Comparison of ENCODE assay signal across 10 cellular contexts in genomic region chr1:23178931-23179330, GRCh38. TPM values are rescaled to one million over a fixed set of nuclear protein-coding genes. Genes with fewer than 3 reads are reported as not detected.
A peak's percentile ranks its signal among the peaks of the same experiment; 100 is the strongest.
DNase-seq lines count a peak whose midpoint lies in the region; ATAC-seq and TF ChIP-seq lines count a peak whose summit lies in the region.
"Had no signal": no experiment of that assay in that cellular context is flagged by ENCODE, and none has a peak within 500 bp of the region (broad histone marks: within the 10 kb centered on the region; RNA-seq: fewer than 3 reads in every experiment).

No MANE protein-coding gene starts in this region.

- H3K27ac Mint-ChIP-seq in memory B cell = no peak overlapping the region

- peaks cover 27% of the 10 kb centered on the region for H3K4me1 Mint-ChIP-seq in memory B cell

- intact Hi-C loops in ascending aorta (cut with DNase I) = loop anchor here (5.0 kb wide), 1 partner anchor 162 kb away; the partner anchor contains the start of genes KDM1A and TEX46

- H3K27me3 Mint-ChIP-seq in memory B cell = no peaks in the 10 kb centered on the region

- peak overlapping the region; percentile 39 for H3K4me3 Mint-ChIP-seq in memory B cell

- H3K27ac ChIP-seq in ascending aorta = no peak overlapping the region

- H3K4me1 ChIP-seq in BE2C = no peaks in the 10 kb centered on the region
- H3K4me1 ChIP-seq in HAP-1 = peaks cover 10% of the 10 kb centered on the region; the same call in 1 of the 2 replicates
- H3K4me1 ChIP-seq in ascending aorta = peaks cover 0 to 2% of the 10 kb centered on the region in 2 donors

- peaks cover 2% of the 10 kb centered on the region for H3K9me3 Mint-ChIP-seq in memory B cell

- TF ChIP-seq CTCF in BE2C (IDR thresholded peaks at IDR 0.05; ENCODE audit: low read depth, low read length) (peak; percentile 26), ascending aorta (IDR thresholded peaks at IDR 0.05) (peak; percentile 13 to 25 (median 21))

- no peaks in the 10 kb centered on the region for H3K9me3 ChIP-seq in BE2C
- no peaks in the 10 kb centered on the region for H3K9me3 ChIP-seq in HAP-1
- no peaks in the 10 kb centered on the region for H3K9me3 ChIP-seq in ascending aorta

- no peaks in the 10 kb centered on the region for H3K36me3 Mint-ChIP-seq in memory B cell

- ATAC-seq in memory B cell (ENCODE audit: low read depth) = no peak
- no peak for ATAC-seq in GM18858 (IDR thresholded peaks at IDR 0.05; ENCODE audit: unreplicated experiment)
- ATAC-seq in HG02884 (IDR thresholded peaks at IDR 0.05; ENCODE audit: unreplicated experiment) = no peak

- H3K4me3 ChIP-seq in BE2C (ENCODE audit: low read depth, low read length) = no peak overlapping the region
- no peak overlapping the region for H3K4me3 ChIP-seq in HAP-1
- no peak overlapping the region for H3K4me3 ChIP-seq in ascending aorta

- in situ Hi-C loops in HAP-1 (cut with MboI; ENCODE audit: low sequenced_read_pairs) = no loop called here

- H3K27me3 ChIP-seq in BE2C (no peaks in the 10 kb centered on the region), HAP-1 (ENCODE audit: low read depth) (no peaks in the 10 kb centered on the region), ascending aorta (no peaks in the 10 kb centered on the region)

- H3K36me3 ChIP-seq in BE2C = no peaks in the 10 kb centered on the region
- H3K36me3 ChIP-seq in HAP-1 (replicated peaks) = no peaks in the 10 kb centered on the region
- H3K36me3 ChIP-seq in ascending aorta = no peaks in the 10 kb centered on the region

- DNase-seq in BE2C (no peak), HAP-1 (ENCODE audit: low spot score in 2 of 2) (peak; percentile 46 to 53), ascending aorta (ENCODE audit: low spot score in 2 of 2) (no peak), memory B cell (ENCODE audit: low spot score in 2 of 2) (no peak), NCI-H345 treated with DMSO at 0.1 percent for 48 hours (lab: John Stamatoyannopoulos, UW; ENCODE audit: unreplicated experiment) (no peak)
- DNase-seq in stimulated activated CD4-positive, alpha-beta T cell treated with anti-CD3 and anti-CD28 coated beads, Interleukin-2, amount 100 ng/mL, for 48 hours = no peak
- DNase-seq: amniotic stem cell had no signal

RNA-seq across cellular contexts. Expression of gene LUZP1, which starts 10.3 kb away (rescaled TPM):
- polyA plus RNA-seq in BE2C (2012; ENCODE audit: insufficient read depth, insufficient read length, low read depth) = 6.3 TPM
- total RNA-seq in ascending aorta = 18.0 TPM

RNA-seq across cellular contexts. Expression of gene HTR1D, which starts 38.4 kb away (rescaled TPM):
- polyA plus RNA-seq in BE2C (2012; ENCODE audit: insufficient read depth, insufficient read length, low read depth) = not detected
- not detected for total RNA-seq in ascending aorta
- total RNA-seq: mononuclear cell had no signal

Comparison
In these comparisons a context has a peak if more than half of its experiments do, and no peak if none do; other contexts are left out.
1. DNase-seq: peak in HAP-1 (2 of 2); none in BE2C (single experiment), ascending aorta (0 of 2), memory B cell (0 of 2), stimulated activated CD4-positive, alpha-beta T cell treated with anti-CD3 and anti-CD28 coated beads, Interleukin-2, amount 100 ng/mL, for 48 hours (0 of 2) and NCI-H345 treated with DMSO at 0.1 percent for 48 hours (single experiment).